ENCODE assay signal across 6 cellular contexts in the genomic region with DNA sequence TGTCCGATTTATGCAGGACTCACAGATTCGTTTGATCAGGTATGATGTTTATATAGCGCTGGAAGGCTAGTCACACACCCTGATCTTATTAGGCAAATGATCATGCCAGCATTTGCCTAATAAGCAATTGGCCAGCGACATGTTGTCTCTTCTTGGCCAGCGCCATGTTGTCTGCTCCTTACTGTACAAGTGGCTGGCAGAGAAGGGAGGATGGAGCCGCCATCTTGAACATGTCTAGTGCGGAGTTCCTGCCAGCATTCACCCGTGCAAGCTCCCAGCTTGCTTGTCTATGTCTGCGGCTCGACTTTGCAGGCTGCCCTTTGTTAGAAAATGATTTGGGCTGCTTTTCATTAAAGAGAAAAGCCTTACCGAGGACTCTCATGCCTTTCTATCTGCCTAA.
"Had no signal": no experiment of that assay in that cellular context is flagged by ENCODE, and none has a peak within 500 bp of the region (broad histone marks: within the 10 kb centered on the region; RNA-seq: fewer than 3 reads in every experiment).

No MANE protein-coding gene starts in this region.

- H3K27ac ChIP-seq: HL-60 had no signal

- H3K9me3 ChIP-seq: HAP-1 had no signal

- H3K4me3 ChIP-seq: HAP-1 had no signal

- FAIRE-seq: HepG2 had no signal

- H3K4me1 ChIP-seq: HAP-1 had no signal

- DNase-seq: GOT3, H7, HFFc6 had no signal

- H3K36me3 ChIP-seq: HAP-1 had no signal
